In genomic region chr7:26372738-26373137, GRCh38 we compare ENCODE assay signal across 18 cellular contexts.
"Had no signal": no experiment of that assay in that cellular context is flagged by ENCODE, and none has a peak within 500 bp of the region (broad histone marks: within the 10 kb centered on the region; RNA-seq: fewer than 3 reads in every experiment).

No MANE protein-coding gene starts in this region.

- H3K27ac ChIP-seq: adrenal gland, gastroesophageal sphincter, psoas muscle, sigmoid colon had no signal

- H3K36me3 ChIP-seq: adrenal gland, gastroesophageal sphincter, sigmoid colon had no signal

- H3K4me3 ChIP-seq: adrenal gland, gastroesophageal sphincter, mucosa of descending colon, psoas muscle, sigmoid colon had no signal

- DNase-seq: activated CD4-positive, alpha-beta T cell treated with anti-CD3 and anti-CD28 coated beads, Interleukin-2, amount 50 U/mL, for 1 hour; activated CD4-positive, CD25-positive, alpha-beta regulatory T cell; activated naive CD4-positive, alpha-beta T cell treated with anti-CD3 and anti-CD28 coated beads, Interleukin-2, amount 50 U/mL, for 16 hours; adrenal gland; central memory CD4-positive, alpha-beta T cell; cortex of kidney; effector CD8-positive, alpha-beta T cell; hippocampal formation; mammary epithelial cell; mucosa of descending colon; naive thymus-derived CD8-positive, alpha-beta T cell; psoas muscle; sigmoid colon; stimulated activated CD4-positive, alpha-beta T cell treated with anti-CD3 and anti-CD28 coated beads, Interleukin-2, amount 100 ng/mL, for 24 hours; stimulated activated naive B cell treated with anti-CD40 and anti-IgM and Interleukin-4, amounts not matched to agents 10 μg/mL and 1 μg/mL and 100 μg/mL, for 72 hours; substantia nigra; T-helper 17 cell had no signal

- ATAC-seq: gastroesophageal sphincter; mucosa of descending colon; naive thymus-derived CD8-positive, alpha-beta T cell; psoas muscle; stimulated activated naive B cell treated with anti-CD40 and anti-IgM and Interleukin-4, amounts not matched to agents 10 μg/mL and 1 μg/mL and 100 μg/mL, for 72 hours; T-helper 17 cell had no signal

- H3K9me3 ChIP-seq: adrenal gland, gastroesophageal sphincter, mucosa of descending colon, psoas muscle, sigmoid colon had no signal
